Comparison of ENCODE assay signal across 13 cellular contexts in the genomic region with DNA sequence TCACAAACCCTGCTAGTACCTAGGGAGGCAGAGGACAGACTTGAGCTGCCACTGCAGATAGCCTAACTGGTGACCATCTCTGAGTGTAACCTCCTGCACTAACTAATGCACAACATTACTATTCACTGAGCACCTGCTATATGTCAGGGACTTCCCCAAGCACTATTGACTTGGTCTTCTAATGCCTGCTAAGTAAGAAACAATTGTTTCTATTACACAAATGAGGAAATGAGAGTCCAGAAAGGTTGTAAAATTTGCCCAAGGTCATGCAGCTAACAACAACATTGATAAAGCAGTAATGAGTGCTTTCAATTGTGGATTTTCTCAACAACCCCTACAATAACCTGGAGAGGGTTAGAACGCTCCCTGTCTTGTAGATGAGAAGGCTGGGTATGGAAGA.
A peak's percentile ranks its signal among the peaks of the same experiment; 100 is the strongest.
DNase-seq lines count a peak whose midpoint lies in the region; ATAC-seq and TF ChIP-seq lines count a peak whose summit lies in the region.
"Had no signal": no experiment of that assay in that cellular context is flagged by ENCODE, and none has a peak within 500 bp of the region (broad histone marks: within the 10 kb centered on the region; RNA-seq: fewer than 3 reads in every experiment).

No MANE protein-coding gene starts in this region.

- no peaks in the 10 kb centered on the region for H3K36me3 Mint-ChIP-seq in naive B cell
- H3K36me3 Mint-ChIP-seq: activated naive CD4-positive, alpha-beta T cell treated with anti-CD3 and anti-CD28 coated beads, Interleukin-2, amount 50 U/mL, for 24 hours; CD8-positive, alpha-beta T cell; T-cell had no signal

- H3K27me3 Mint-ChIP-seq in naive B cell: peaks cover 34 to 38% (median 36%) of the 10 kb centered on the region in 3 donors
- H3K27me3 Mint-ChIP-seq: activated naive CD4-positive, alpha-beta T cell treated with anti-CD3 and anti-CD28 coated beads, Interleukin-2, amount 50 U/mL, for 24 hours had no signal

- H3K4me3 Mint-ChIP-seq in naive B cell: peak overlapping the region in 2 of 8 donors; percentile 26 to 35
- H3K4me3 Mint-ChIP-seq: activated naive CD4-positive, alpha-beta T cell treated with anti-CD3 and anti-CD28 coated beads, Interleukin-2, amount 50 U/mL, for 24 hours; CD8-positive, alpha-beta T cell; T-cell had no signal

- ATAC-seq in GM18870 (IDR thresholded peaks at IDR 0.05; ENCODE audit: unreplicated experiment) (peak; percentile 87), GM21717 (IDR thresholded peaks at IDR 0.05; ENCODE audit: unreplicated experiment) (peak; percentile 87), HG03103 (IDR thresholded peaks at IDR 0.05; ENCODE audit: low read depth, unreplicated experiment) (peak; percentile 88), naive B cell (ENCODE audit: low read depth in 2 of 2) (peak; percentile 74 to 89)
- ATAC-seq: CD8-positive, alpha-beta T cell had no signal

- H3K27ac ChIP-seq in prostate gland: no peak overlapping the region

- intact Hi-C loops in prostate gland (cut with DNase I): loop anchor here (10.0 kb wide), 2 partner anchors 58 to 182 kb away; a partner anchor contains a TSS

- peaks cover 0 to 2% (median 0%) of the 10 kb centered on the region in 7 donors for H3K9me3 Mint-ChIP-seq in naive B cell
- H3K9me3 Mint-ChIP-seq: activated naive CD4-positive, alpha-beta T cell treated with anti-CD3 and anti-CD28 coated beads, Interleukin-2, amount 50 U/mL, for 24 hours; CD8-positive, alpha-beta T cell; T-cell had no signal

- H3K36me3 ChIP-seq in prostate gland: no peaks in the 10 kb centered on the region

- no peaks in the 10 kb centered on the region for H3K9me3 ChIP-seq in prostate gland

- DNase-seq in naive B cell (peak; percentile 7), MV-4-11 (lab: John Stamatoyannopoulos, UW) (no peak), NCI-H1930 (lab: John Stamatoyannopoulos, UW) (no peak), prostate gland (ENCODE audit: low spot score) (no peak)
- DNase-seq in activated CD4-positive, alpha-beta T cell treated with anti-CD3 and anti-CD28 coated beads for 4 hours: no peak
- DNase-seq: activated CD4-positive, alpha-beta T cell treated with anti-CD3 and anti-CD28 coated beads, Interleukin-2, amount 50 U/mL, for 48 hours; CD8-positive, alpha-beta T cell; NK-92 treated with Interleukin-12 subunit alpha and Interleukin-12 subunit beta, amount 100 ng/mL, for 24 hours; T-cell had no signal

- TF ChIP-seq CTCF in prostate gland (IDR thresholded peaks at IDR 0.05): no peak

- H3K4me3 ChIP-seq in prostate gland: no peak overlapping the region

- no peaks in the 10 kb centered on the region for H3K27me3 ChIP-seq in prostate gland (replicated peaks; ENCODE audit: insufficient read depth)

- H3K4me1 Mint-ChIP-seq in naive B cell: peaks cover 8 to 29% (median 29%) of the 10 kb centered on the region in 3 donors
- H3K4me1 Mint-ChIP-seq: activated naive CD4-positive, alpha-beta T cell treated with anti-CD3 and anti-CD28 coated beads, Interleukin-2, amount 50 U/mL, for 24 hours; T-cell had no signal

- 100% methylated on average over 1 of the region's 1 CpG for WGBS in prostate gland

- TF ChIP-seq POLR2A in prostate gland (IDR thresholded peaks at IDR 0.05): no peak

- H3K4me1 ChIP-seq in prostate gland (replicated peaks): no peaks in the 10 kb centered on the region

- H3K27ac Mint-ChIP-seq in naive B cell: no peak overlapping the region
- H3K27ac Mint-ChIP-seq: activated naive CD4-positive, alpha-beta T cell treated with anti-CD3 and anti-CD28 coated beads, Interleukin-2, amount 50 U/mL, for 24 hours; CD8-positive, alpha-beta T cell; T-cell had no signal
